1 cellular context compared by ENCODE assay signal in genomic region chr20:32072168-32072721, GRCh38.
TF ChIP-seq lines count a peak whose summit lies in the region.

No MANE protein-coding gene starts in this region.

TF ChIP-seq in GM12878, 131 proteins besides CTCF, POLR2A, EP300 and RAD21:
- no peak for TF ChIP-seq FOXK2 (IDR thresholded peaks at IDR 0.05)
- peak; percentile 64 for TF ChIP-seq ZNF384 (IDR thresholded peaks at IDR 0.05; ENCODE audit: borderline replicate concordance, low read depth, low read length)
- TF ChIP-seq MLLT1 (IDR thresholded peaks at IDR 0.05): no peak
